Comparison of ENCODE assay signal across 9 cellular contexts in genomic region chr19:38209671-38210457, GRCh38. TPM values are rescaled to one million over a fixed set of nuclear protein-coding genes. Genes with fewer than 3 reads are reported as not detected.
DNase-seq lines count a peak whose midpoint lies in the region; ATAC-seq, FAIRE-seq and TF ChIP-seq lines count a peak whose summit lies in the region.
"Had no signal": no experiment of that assay in that cellular context is flagged by ENCODE, and none has a peak within 500 bp of the region (broad histone marks: within the 10 kb centered on the region; RNA-seq: fewer than 3 reads in every experiment).

No MANE protein-coding gene starts in this region.

- TF ChIP-seq CTCF in K562 (IDR thresholded peaks at IDR 0.05 in 2 of 3, conservative IDR thresholded peaks at IDR 0.05 in 1 of 3; ENCODE audit: insufficient read depth in 2 of 3, low read depth in 1 of 3, low read length in 3 of 3), result no peak

- no peak for ATAC-seq in K562
- no peak for ATAC-seq in HG03432 (IDR thresholded peaks at IDR 0.05; ENCODE audit: unreplicated experiment)
- no peak for ATAC-seq in GM18870 (IDR thresholded peaks at IDR 0.05; ENCODE audit: unreplicated experiment)

- CTCF ChIA-PET in K562 (lab: Yijun Ruan, JAX; ENCODE audit: low intra/inter-chr PET ratio), result no interaction called here

- TF ChIP-seq POLR2A in K562 (conservative IDR thresholded peaks at IDR 0.05), result no peak

- H3K4me1 ChIP-seq in HUES6 (ENCODE audit: control insufficient read depth, insufficient read depth, low read length), result peaks cover 31% of the 10 kb centered on the region
- H3K4me1 ChIP-seq in K562 (replicated peaks in 1 of 2; ENCODE audit: control insufficient read depth in 2 of 2, insufficient read depth in 2 of 2, low read length in 2 of 2), result peaks cover 0 to 56% of the 10 kb centered on the region in 2 experiments; a peak in 2 of 5 replicates
- no peaks in the 10 kb centered on the region for H3K4me1 ChIP-seq in small intestine (ENCODE audit: control insufficient read depth in 2 of 2, insufficient read depth in 1 of 2, low read depth in 1 of 2, low read length in 1 of 2)

- H3K79me2 ChIP-seq in K562 (ENCODE audit: control insufficient read depth, insufficient read depth, low read length), result no peaks in the 10 kb centered on the region

- no peak for TF ChIP-seq EP300 in K562 (IDR thresholded peaks at IDR 0.05; ENCODE audit: low read length)

- H3K36me3 ChIP-seq in HUES6 (ENCODE audit: control insufficient read depth, insufficient read depth, low read length), result no peaks in the 10 kb centered on the region; the same call in 1 of the 2 replicates
- no peaks in the 10 kb centered on the region for H3K36me3 ChIP-seq in K562 (ENCODE audit: control insufficient read depth, insufficient read depth, low read length)
- H3K36me3 ChIP-seq in small intestine (ENCODE audit: control insufficient read depth in 2 of 2, insufficient read depth in 2 of 2, low read length in 2 of 2), result peaks cover 6 to 16% of the 10 kb centered on the region in 2 donors

- H3K27me3 ChIP-seq in HUES6 (ENCODE audit: control insufficient read depth, insufficient read depth, low read length), result peaks cover 20% of the 10 kb centered on the region
- H3K27me3 ChIP-seq in K562 (ENCODE audit: control insufficient read depth in 2 of 2, insufficient read depth in 2 of 2, low read length in 2 of 2), result peaks cover 5 to 19% of the 10 kb centered on the region in 2 experiments; a peak in 3 of 5 replicates
- peaks cover 0 to 9% of the 10 kb centered on the region in 2 donors for H3K27me3 ChIP-seq in small intestine (ENCODE audit: control insufficient read depth in 2 of 2, insufficient read depth in 2 of 2, low read length in 2 of 2)

- no TSS peak for BruUV-seq in K562 (replicated peaks; lab: Mats Ljungman, UMichigan)

- FAIRE-seq in K562 (lab: Jason Lieb, UNC) (no peak), small intestine (lab: Jason Lieb, UNC) (no peak)

- DNase-seq in K562 (ENCODE audit: extremely low read depth in 1 of 4, low spot score in 3 of 4) (no peak), iPS-NIHi7 (ENCODE audit: extremely low spot score) (peak; percentile 50), small intestine (peak; percentile 18), NCI-H226 (no peak)
- no peak for DNase-seq in activated T-cell treated with anti-CD3 and anti-CD28 coated beads, Interleukin-2, amount 50 U/mL, for 1 hour

- in situ Hi-C loops in K562 (cut with MboI), result no loop called here

- no peaks in the 10 kb centered on the region for H4K20me1 ChIP-seq in K562 (replicated peaks; ENCODE audit: control insufficient read depth, insufficient read depth, low read length)

- H3K4me3 ChIP-seq in HUES6 (ENCODE audit: low read depth, low read length) (peak overlapping the region; percentile 68), K562 (no peak overlapping the region), small intestine (ENCODE audit: low read depth in 1 of 2, low read length in 2 of 2) (no peak overlapping the region)

- no peak overlapping the region for H2AFZ ChIP-seq in K562 (ENCODE audit: low read depth, low read length)

- TF ChIP-seq RAD21 in K562 (CRISPR knock-in tag; conservative IDR thresholded peaks at IDR 0.05 in 1 of 2, IDR thresholded peaks at IDR 0.05 in 1 of 2), result no peak

- H3K9ac ChIP-seq in HUES6 (ENCODE audit: low read length) (peak overlapping the region; percentile 43), K562 (ENCODE audit: insufficient read depth in 1 of 2, low read depth in 2 of 2, low read length in 2 of 2) (no peak overlapping the region; a peak in 2 of 4 replicates)

- WGBS in K562 (ENCODE audit: insufficient coverage, low coverage, missing lambda C conversion rate), result 36% methylated on average over 25 of the region's 30 CpGs
- 5 to 9% (median 7%) methylated on average over 26 to 30 of the region's 30 CpGs for WGBS in small intestine, 3 donors

- H3K4me2 ChIP-seq in K562 (ENCODE audit: insufficient read depth, low read length), result no peak overlapping the region

- H3K9me3 ChIP-seq in HUES6 (ENCODE audit: control insufficient read depth, insufficient read depth, low read depth, low read length), result no peaks in the 10 kb centered on the region
- no peaks in the 10 kb centered on the region for H3K9me3 ChIP-seq in K562 (replicated peaks; ENCODE audit: control insufficient read depth, insufficient read depth, low read depth, low read length)
- no peaks in the 10 kb centered on the region for H3K9me3 ChIP-seq in small intestine (ENCODE audit: control insufficient read depth, low read depth)

- no peaks in the 10 kb centered on the region for H3K9me1 ChIP-seq in K562 (ENCODE audit: control insufficient read depth, insufficient read depth, low read length)

- intact Hi-C loops in K562 (cut with micrococcal nuclease), result no loop called here

- no peak overlapping the region for H3K27ac ChIP-seq in HUES6 (ENCODE audit: low read depth, low read length)
- no peak overlapping the region for H3K27ac ChIP-seq in K562 (ENCODE audit: extremely low read depth, low read depth, low read length)
- peak overlapping the region in 1 of 2 donors; percentile 41 for H3K27ac ChIP-seq in small intestine (ENCODE audit: low read depth in 1 of 2, low read length in 1 of 2)

- POLR2A ChIA-PET in K562 (lab: Yijun Ruan, JAX), result interaction anchor here (0.5 kb wide), 1 partner anchor 347 kb away, joined by 3 read pairs; no protein-coding TSS in a partner anchor

TF ChIP-seq in K562, 482 proteins besides CTCF, POLR2A, EP300 and RAD21 (continues in another document):
- TF ChIP-seq PPARD (CRISPR knock-in tag; IDR thresholded peaks at IDR 0.05), result no peak

RNA-seq across cellular contexts. Expression of gene DPF1, which starts 14.2 kb away (rescaled TPM):
- 5.0 and 8.4 TPM in 2 replicates for total RNA-seq in K562 (2011; cell fraction: chromatin; rRNA removed; ENCODE audit: low replicate concordance)
- total RNA-seq in K562 (2011; cell fraction: nucleolus; rRNA removed), result 4.9 and 7.2 TPM in 2 replicates
- 5.0 and 6.9 TPM in 2 replicates for total RNA-seq in K562 (2011; cell fraction: nucleoplasm; rRNA removed)
- total RNA-seq in K562 (2014; rRNA removed) (4.1 and 4.6 TPM in 2 replicates), K562 (2014; rRNA removed; fragmentation: Illumina TruSeq; extraction: Trizol) (1.1 and 1.6 TPM in 2 replicates), K562 (2015; rRNA removed; fragmentation: Illumina TruSeq; extraction: Trizol) (2.2 and 2.3 TPM in 2 replicates), K562 (2021) (5.7 and 6.2 TPM in 2 replicates)
- polyA plus RNA-seq in K562 (2011; rRNA removed) (3.1 and 3.6 TPM in 2 replicates), K562 (2014; fragmentation: Illumina TruSeq; extraction: Trizol) (3.8 and 5.0 TPM in 2 replicates), K562 (2014; fragmentation: Nextera tagmentation; extraction: Ambion mirVana) (under 1 TPM; 0.10 to 0.29 TPM), K562 (2014; rRNA removed) (4.2 and 5.5 TPM in 2 replicates), small intestine (under 1 TPM in 1 of 3 donors, not detected in 2; 0.39 TPM)
- polyA plus RNA-seq in K562 (2011; cell fraction: cytosol; rRNA removed), result 5.9 and 11.0 TPM in 2 replicates
- polyA plus RNA-seq in K562 (2011; cell fraction: nucleus; rRNA removed), result 5.7 and 8.6 TPM in 2 replicates
- polyA plus RNA-seq in K562 (2012), result 1.1 and 3.6 TPM in 2 replicates
- 2.2 and 2.6 TPM in 2 replicates for polyA minus RNA-seq in K562 (2011; rRNA and poly(A)+ RNA removed)
- polyA minus RNA-seq in K562 (2011; cell fraction: cytosol; rRNA and poly(A)+ RNA removed), result 1.0 and 2.2 TPM in 2 replicates
- 2.0 and 2.7 TPM in 2 replicates for polyA minus RNA-seq in K562 (2011; cell fraction: nucleus; rRNA and poly(A)+ RNA removed)

RNA-seq across cellular contexts. Expression of gene PPP1R14A, which starts 46.3 kb away (rescaled TPM):
- total RNA-seq in K562 (2011; cell fraction: chromatin; rRNA removed; ENCODE audit: low replicate concordance), result 6.6 and 11.8 TPM in 2 replicates
- 9.3 and 13.7 TPM in 2 replicates for total RNA-seq in K562 (2011; cell fraction: nucleolus; rRNA removed)
- 11.6 and 12.5 TPM in 2 replicates for total RNA-seq in K562 (2011; cell fraction: nucleoplasm; rRNA removed)
- 60.7 and 74.0 TPM in 2 replicates for total RNA-seq in K562 (2014; rRNA removed)
- total RNA-seq in K562 (2014; rRNA removed; fragmentation: Illumina TruSeq; extraction: Trizol), result 0.80 and 1.7 TPM in 2 replicates
- 6.5 and 7.5 TPM in 2 replicates for total RNA-seq in K562 (2015; rRNA removed; fragmentation: Illumina TruSeq; extraction: Trizol)
- total RNA-seq in K562 (2021), result 107 TPM in 2 replicates
- 24.7 and 26.4 TPM in 2 replicates for polyA plus RNA-seq in K562 (2011; rRNA removed)
- 41.0 and 143 TPM in 2 replicates for polyA plus RNA-seq in K562 (2011; cell fraction: cytosol; rRNA removed)
- 21.3 and 32.8 TPM in 2 replicates for polyA plus RNA-seq in K562 (2011; cell fraction: nucleus; rRNA removed)
- 67.8 and 104 TPM in 2 replicates for polyA plus RNA-seq in K562 (2012)
- polyA plus RNA-seq in K562 (2014; fragmentation: Illumina TruSeq; extraction: Trizol), result 12.1 and 31.5 TPM in 2 replicates
- polyA plus RNA-seq in K562 (2014; fragmentation: Nextera tagmentation; extraction: Ambion mirVana), result 1 to 10 TPM in 1 of 2 experiments, under 1 TPM in 1; 0.44 to 1.1 TPM
- 179 and 181 TPM in 2 replicates for polyA plus RNA-seq in K562 (2014; rRNA removed)
- polyA minus RNA-seq in K562 (2011; rRNA and poly(A)+ RNA removed), result 1.6 and 1.9 TPM in 2 replicates
- polyA minus RNA-seq in K562 (2011; cell fraction: cytosol; rRNA and poly(A)+ RNA removed), result 10.9 and 22.5 TPM in 2 replicates
- polyA minus RNA-seq in K562 (2011; cell fraction: nucleus; rRNA and poly(A)+ RNA removed), result 5.1 and 10.1 TPM in 2 replicates
- 10 to 100 TPM in 2 of 3 donors, 1 to 10 TPM in 1; 8.7 to 31.8 (median 15.4) TPM for polyA plus RNA-seq in small intestine
- total RNA-seq: HT1080 had no signal

RNA-seq across cellular contexts. Expression of gene SPINT2, which starts 54.5 kb away (rescaled TPM):
- total RNA-seq in K562 (2011; cell fraction: chromatin; rRNA removed; ENCODE audit: low replicate concordance), result 0.49 and 2.1 TPM in 2 replicates
- total RNA-seq in K562 (2011; cell fraction: nucleolus; rRNA removed), result 1.7 and 3.2 TPM in 2 replicates
- total RNA-seq in K562 (2011; cell fraction: nucleoplasm; rRNA removed), result 0.73 and 4.7 TPM in 2 replicates
- 1.0 and 3.5 TPM in 2 replicates for total RNA-seq in K562 (2014; rRNA removed)
- 0.38 and 0.84 TPM in 2 replicates for total RNA-seq in K562 (2014; rRNA removed; fragmentation: Illumina TruSeq; extraction: Trizol)
- total RNA-seq in K562 (2015; rRNA removed; fragmentation: Illumina TruSeq; extraction: Trizol), result 0.65 and 1.4 TPM in 2 replicates
- total RNA-seq in K562 (2021), result 1.9 and 2.1 TPM in 2 replicates
- polyA plus RNA-seq in K562 (2011; rRNA removed), result 4.5 and 4.6 TPM in 2 replicates
- 3.5 and 6.8 TPM in 2 replicates for polyA plus RNA-seq in K562 (2011; cell fraction: cytosol; rRNA removed)
- 3.8 and 4.9 TPM in 2 replicates for polyA plus RNA-seq in K562 (2011; cell fraction: nucleus; rRNA removed)
- 0.69 and 1.3 TPM in 2 replicates for polyA plus RNA-seq in K562 (2012)
- polyA plus RNA-seq in K562 (2014; fragmentation: Illumina TruSeq; extraction: Trizol), result 3.6 and 4.4 TPM in 2 replicates
- polyA plus RNA-seq in K562 (2014; fragmentation: Nextera tagmentation; extraction: Ambion mirVana), result 1 to 10 TPM; 3.4 to 4.1 TPM
- polyA plus RNA-seq in K562 (2014; rRNA removed), result 0.93 and 1.6 TPM in 2 replicates
- 1.9 and 3.0 TPM in 2 replicates for polyA minus RNA-seq in K562 (2011; rRNA and poly(A)+ RNA removed)
- polyA minus RNA-seq in K562 (2011; cell fraction: cytosol; rRNA and poly(A)+ RNA removed), result 4.6 TPM in 1 of 2 replicates, not detected in the other
- 0.40 and 2.0 TPM in 2 replicates for polyA minus RNA-seq in K562 (2011; cell fraction: nucleus; rRNA and poly(A)+ RNA removed)
- polyA plus RNA-seq in small intestine, result 100 to 1,000 TPM; 263 to 434 (median 414) TPM

Comparison
In these comparisons a context has a peak if more than half of its experiments do, and no peak if none do; other contexts are left out.
1. DNase-seq: peak in iPS-NIHi7 (single experiment) and small intestine (single experiment); none in K562 (0 of 4), NCI-H226 (single experiment) and activated T-cell treated with anti-CD3 and anti-CD28 coated beads, Interleukin-2, amount 50 U/mL, for 1 hour (single experiment).
2. RNA of gene SPINT2, which starts 54.5 kb away (polyA plus RNA-seq): 263 to 434 TPM in small intestine; 0.69 to 6.8 TPM in K562; every median in the first group is over 10 times any median in the second.